In the genomic region with DNA sequence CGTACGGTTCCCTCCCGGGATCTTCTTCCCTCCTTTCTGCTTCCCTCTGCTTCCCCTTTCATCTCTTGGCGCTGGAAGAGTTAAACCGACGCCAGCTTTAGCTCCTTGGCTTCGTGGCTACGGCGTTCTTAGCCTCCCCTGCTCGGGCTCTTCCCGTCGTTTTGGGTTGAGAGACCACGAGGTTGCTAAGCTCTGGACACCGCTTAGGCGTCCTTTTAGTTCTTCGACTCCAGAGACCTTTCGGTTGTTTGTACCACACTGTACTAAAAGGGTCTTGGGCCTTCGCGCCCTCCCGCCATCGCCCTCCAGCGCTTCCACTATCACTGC, we compare ENCODE assay signal across 8 cellular contexts. TPM values are rescaled to one million over a fixed set of nuclear protein-coding genes. Genes with fewer than 3 reads are reported as not detected.
DNase-seq lines count a peak whose midpoint lies in the region; ATAC-seq, FAIRE-seq and TF ChIP-seq lines count a peak whose summit lies in the region.

No MANE protein-coding gene starts in this region.

- no peak for DNase-seq in T-helper 1 cell
- DNase-seq in SJSA1 (ENCODE audit: low read depth in 1 of 2, low spot score in 2 of 2) = no peak
- DNase-seq in endothelial cell of umbilical vein (ENCODE audit: low read depth, low spot score) = peak; percentile 65
- DNase-seq in midbrain (lab: John Stamatoyannopoulos, UW) = peak; percentile 44
- DNase-seq in uterus = peak in 1 of 2 donors; percentile 20

- BruUV-seq in endothelial cell of umbilical vein (replicated peaks; lab: Mats Ljungman, UMichigan) = no TSS peak

- no peaks in the 10 kb centered on the region for H4K20me1 ChIP-seq in endothelial cell of umbilical vein (replicated peaks; ENCODE audit: control insufficient read depth, extremely low read depth, insufficient read depth, low read length)

- peak overlapping the region; percentile 92 for H3K9ac ChIP-seq in endothelial cell of umbilical vein (replicated peaks; ENCODE audit: extremely low read depth, insufficient read depth, low read length)

- peak; percentile 15 for ATAC-seq in HG03039 (IDR thresholded peaks at IDR 0.05; ENCODE audit: unreplicated experiment)
- no peak for ATAC-seq in GM19463 (IDR thresholded peaks at IDR 0.05; ENCODE audit: unreplicated experiment)

- TF ChIP-seq CTCF in endothelial cell of umbilical vein (IDR thresholded peaks at IDR 0.05; ENCODE audit: extremely low read depth in 1 of 2, insufficient read depth in 1 of 2, low read depth in 1 of 2, low read length in 2 of 2) (no peak), uterus (IDR thresholded peaks at IDR 0.05) (no peak)

- peak overlapping the region; percentile 74 for H2AFZ ChIP-seq in endothelial cell of umbilical vein (ENCODE audit: low read depth, low read length)

- CTCF ChIA-PET in endothelial cell of umbilical vein (lab: Charles Lee) = interaction anchor here (1.0 to 10.1 kb wide), 8 partner anchors 12 to 568 kb away, joined by 3 to 145 read pairs (median 5); a partner anchor contains a TSS

- peak overlapping the region; percentile 96 for H3K4me3 Mint-ChIP-seq in T-helper 1 cell treated with Interleukin-12 subunit alpha and Interleukin-12 subunit beta and Interleukin-4 antibody, amounts not matched to agents 30 μg/mL and 1 μg/mL, for 36 hours

- H3K79me2 ChIP-seq in endothelial cell of umbilical vein (ENCODE audit: control insufficient read depth, insufficient read depth, low read length) = peaks cover 35% of the 10 kb centered on the region

- no peaks in the 10 kb centered on the region for H3K9me3 Mint-ChIP-seq in T-helper 1 cell treated with Interleukin-12 subunit alpha and Interleukin-12 subunit beta and Interleukin-4 antibody, amounts not matched to agents 30 μg/mL and 1 μg/mL, for 36 hours

- H3K4me3 ChIP-seq in SJSA1 = peak overlapping the region; percentile 79
- H3K4me3 ChIP-seq in endothelial cell of umbilical vein (replicated peaks in 1 of 3; ENCODE audit: insufficient read depth in 1 of 3, low read depth in 1 of 3, low read length in 3 of 3) = peak overlapping the region; percentile 40 to 89 (median 79)
- peak overlapping the region; percentile 91 to 99 for H3K4me3 ChIP-seq in uterus

- no peaks in the 10 kb centered on the region for H3K27me3 ChIP-seq in SJSA1 (replicated peaks)
- no peaks in the 10 kb centered on the region for H3K27me3 ChIP-seq in endothelial cell of umbilical vein (ENCODE audit: control insufficient read depth in 2 of 2, insufficient read depth in 2 of 2, low read length in 2 of 2)
- H3K27me3 ChIP-seq in uterus = no peaks in the 10 kb centered on the region

- H3K9me1 ChIP-seq in endothelial cell of umbilical vein (replicated peaks; ENCODE audit: control insufficient read depth, extremely low read depth, insufficient read depth, low read length) = no peaks in the 10 kb centered on the region

- peaks cover 34% of the 10 kb centered on the region for H3K4me1 Mint-ChIP-seq in T-helper 1 cell treated with Interleukin-12 subunit alpha and Interleukin-12 subunit beta and Interleukin-4 antibody, amounts not matched to agents 30 μg/mL and 1 μg/mL, for 36 hours (ENCODE audit: low read depth)

- intact Hi-C loops in endothelial cell of umbilical vein (cut with micrococcal nuclease) (loop anchor here (1.0 to 5.0 kb wide), 5 partner anchors 82 to 670 kb away; a partner anchor contains a TSS), uterus (cut with DNase I; ENCODE audit: low total_unique reads) (no loop called here)

- POLR2A ChIA-PET in endothelial cell of umbilical vein (lab: Charles Lee) = interaction anchor here (1.0 to 2.5 kb wide), 3 partner anchors 16 to 672 kb away, joined by 3 to 15 read pairs (median 4); a partner anchor contains a TSS

- H3K36me3 ChIP-seq in SJSA1 (peaks cover 60% of the 10 kb centered on the region), endothelial cell of umbilical vein (ENCODE audit: control insufficient read depth in 2 of 2, extremely low read depth in 1 of 2, insufficient read depth in 2 of 2, low read length in 2 of 2) (peaks cover 0 to 2% of the 10 kb centered on the region in 2 experiments), uterus (no peaks in the 10 kb centered on the region)

- TF ChIP-seq POLR2A in endothelial cell of umbilical vein (IDR thresholded peaks at IDR 0.05; ENCODE audit: low read depth, low read length) = no peak
- no peak for TF ChIP-seq POLR2A in uterus (IDR thresholded peaks at IDR 0.05)

- H3K9me3 ChIP-seq in SJSA1 (replicated peaks) (no peaks in the 10 kb centered on the region), endothelial cell of umbilical vein (replicated peaks; ENCODE audit: control insufficient read depth, insufficient read depth, low read length) (no peaks in the 10 kb centered on the region), uterus (no peaks in the 10 kb centered on the region)

- dilution Hi-C loops in endothelial cell of umbilical vein (cut with MboI; ENCODE audit: extremely low pct_ligation_motif_present, low sequenced_read_pairs) = no loop called here

- H3K36me3 Mint-ChIP-seq in T-helper 1 cell treated with Interleukin-12 subunit alpha and Interleukin-12 subunit beta and Interleukin-4 antibody, amounts not matched to agents 30 μg/mL and 1 μg/mL, for 36 hours (ENCODE audit: low read depth) = peaks cover 22% of the 10 kb centered on the region

- H3K4me2 ChIP-seq in endothelial cell of umbilical vein (ENCODE audit: insufficient read depth, low read length) = peak overlapping the region; percentile 78

- H3K27ac ChIP-seq in SJSA1 = peak overlapping the region; percentile 91
- H3K27ac ChIP-seq in endothelial cell of umbilical vein (ENCODE audit: insufficient read depth, low read depth, low read length) = peak overlapping the region; percentile 75
- peak overlapping the region; percentile 95 for H3K27ac ChIP-seq in uterus

- H3K27ac Mint-ChIP-seq in T-helper 1 cell treated with Interleukin-12 subunit alpha and Interleukin-12 subunit beta and Interleukin-4 antibody, amounts not matched to agents 30 μg/mL and 1 μg/mL, for 36 hours = peak overlapping the region; percentile 99

- H3K4me1 ChIP-seq in SJSA1 (replicated peaks) (peaks cover 8% of the 10 kb centered on the region), endothelial cell of umbilical vein (ENCODE audit: control insufficient read depth, extremely low read depth, insufficient read depth, low read length) (peaks cover 7% of the 10 kb centered on the region), uterus (peaks cover 0 to 11% of the 10 kb centered on the region in 2 donors)

- no peak for FAIRE-seq in endothelial cell of umbilical vein (lab: Jason Lieb, UNC)

- H3K27me3 Mint-ChIP-seq in T-helper 1 cell treated with Interleukin-12 subunit alpha and Interleukin-12 subunit beta and Interleukin-4 antibody, amounts not matched to agents 30 μg/mL and 1 μg/mL, for 36 hours (ENCODE audit: low read depth) = no peaks in the 10 kb centered on the region

TF ChIP-seq in endothelial cell of umbilical vein, 7 proteins besides CTCF, POLR2A, EP300 and RAD21 (continues in another document):
- TF ChIP-seq JUN (IDR thresholded peaks at IDR 0.05; ENCODE audit: borderline replicate concordance, insufficient read depth, insufficient read length, low read depth) (no peak), MYC (IDR thresholded peaks at IDR 0.05; ENCODE audit: low read depth, low read length) (no peak), EZH2 (IDR thresholded peaks at IDR 0.05; ENCODE audit: borderline replicate concordance, low read depth, low read length, severe bottlenecking) (no peak), FOS (IDR thresholded peaks at IDR 0.05; ENCODE audit: borderline replicate concordance, insufficient read depth, low read length) (no peak), GATA2 (IDR thresholded peaks at IDR 0.05; ENCODE audit: insufficient read depth, insufficient read length, low read depth, low read length) (no peak)
- TF ChIP-seq, protein P1, sequence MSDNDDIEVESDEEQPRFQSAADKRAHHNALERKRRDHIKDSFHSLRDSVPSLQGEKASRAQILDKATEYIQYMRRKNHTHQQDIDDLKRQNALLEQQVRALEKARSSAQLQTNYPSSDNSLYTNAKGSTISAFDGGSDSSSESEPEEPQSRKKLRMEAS (IDR thresholded peaks at IDR 0.05; ENCODE audit: insufficient read depth, insufficient read length) = no peak

RNA-seq across cellular contexts. Expression of a gene that starts 0.5 kb away (rescaled TPM):
- total RNA-seq in SJSA1 (2014; rRNA removed; shearing (Covaris generic)) = 14.6 and 55.6 TPM in 2 replicates
- total RNA-seq in endothelial cell of umbilical vein (76.9 and 81.7 TPM in 2 replicates), uterus (10 to 100 TPM; 10.8 to 51.5 (median 38.9) TPM)
- 5.5 and 8.3 TPM in 2 replicates for polyA plus RNA-seq in endothelial cell of umbilical vein
- polyA plus RNA-seq in endothelial cell of umbilical vein (2011; cell fraction: cytosol; rRNA removed) = 19.5 and 21.0 TPM in 2 replicates
- polyA plus RNA-seq in endothelial cell of umbilical vein (2011; cell fraction: nucleus; rRNA removed) = 17.5 and 20.5 TPM in 2 replicates
- 49.0 and 77.9 TPM in 2 replicates for polyA plus RNA-seq in endothelial cell of umbilical vein (2012)
- polyA minus RNA-seq in endothelial cell of umbilical vein = 48.7 and 58.6 TPM in 2 replicates
- polyA minus RNA-seq in endothelial cell of umbilical vein (2011; cell fraction: cytosol; rRNA and poly(A)+ RNA removed) = 36.9 TPM
- polyA minus RNA-seq in endothelial cell of umbilical vein (2011; cell fraction: nucleus; rRNA and poly(A)+ RNA removed) = 15.3 and 20.2 TPM in 2 replicates

RNA-seq across cellular contexts. Expression of a gene that starts 0.8 kb away (rescaled TPM):
- 211 and 212 TPM in 2 replicates for total RNA-seq in SJSA1 (2014; rRNA removed; shearing (Covaris generic))
- total RNA-seq in endothelial cell of umbilical vein (95.2 and 114 TPM in 2 replicates), uterus (100 to 1,000 TPM in 1 of 4 donors, 10 to 100 TPM in 3; 54.1 to 119 (median 79.5) TPM)
- 135 and 267 TPM in 2 replicates for polyA plus RNA-seq in endothelial cell of umbilical vein
- polyA plus RNA-seq in endothelial cell of umbilical vein (2011; cell fraction: cytosol; rRNA removed) = 267 and 301 TPM in 2 replicates
- polyA plus RNA-seq in endothelial cell of umbilical vein (2011; cell fraction: nucleus; rRNA removed) = 133 and 164 TPM in 2 replicates
- polyA plus RNA-seq in endothelial cell of umbilical vein (2012) = 297 and 507 TPM in 2 replicates
- polyA minus RNA-seq in endothelial cell of umbilical vein = 41.8 and 62.5 TPM in 2 replicates
- 41.0 TPM for polyA minus RNA-seq in endothelial cell of umbilical vein (2011; cell fraction: cytosol; rRNA and poly(A)+ RNA removed)
- 17.3 and 20.3 TPM in 2 replicates for polyA minus RNA-seq in endothelial cell of umbilical vein (2011; cell fraction: nucleus; rRNA and poly(A)+ RNA removed)

RNA-seq across cellular contexts. Expression of a gene that starts 15.9 kb away (rescaled TPM):
- total RNA-seq in SJSA1 (2014; rRNA removed; shearing (Covaris generic)) = 10.4 and 10.8 TPM in 2 replicates
- total RNA-seq in endothelial cell of umbilical vein (28.1 and 30.2 TPM in 2 replicates), uterus (100 to 1,000 TPM in 3 of 4 donors, 10 to 100 TPM in 1; 47.5 to 166 (median 121) TPM)
- polyA plus RNA-seq in endothelial cell of umbilical vein = 4.0 and 7.9 TPM in 2 replicates
- 10.7 and 10.9 TPM in 2 replicates for polyA plus RNA-seq in endothelial cell of umbilical vein (2011; cell fraction: cytosol; rRNA removed)
- 17.0 and 21.6 TPM in 2 replicates for polyA plus RNA-seq in endothelial cell of umbilical vein (2011; cell fraction: nucleus; rRNA removed)
- 21.0 and 26.5 TPM in 2 replicates for polyA plus RNA-seq in endothelial cell of umbilical vein (2012)
- polyA minus RNA-seq in endothelial cell of umbilical vein = 15.0 and 23.4 TPM in 2 replicates
- 7.1 TPM for polyA minus RNA-seq in endothelial cell of umbilical vein (2011; cell fraction: cytosol; rRNA and poly(A)+ RNA removed)
- 23.9 and 34.4 TPM in 2 replicates for polyA minus RNA-seq in endothelial cell of umbilical vein (2011; cell fraction: nucleus; rRNA and poly(A)+ RNA removed)

Comparison
In these comparisons a context has a peak if more than half of its experiments do, and no peak if none do; other contexts are left out.
1. DNase-seq: peak in endothelial cell of umbilical vein (single experiment) and midbrain (single experiment); none in T-helper 1 cell (0 of 5) and SJSA1 (0 of 2).
2. Peak in every context shown above with its lines, with median percentiles within 50 percentile points of each other: H3K27ac ChIP-seq and H3K4me3 ChIP-seq.